ENCODE assay signal across 8 cellular contexts in genomic region chr13:110915057-110915873, GRCh38. TPM values are rescaled to one million over a fixed set of nuclear protein-coding genes. Genes with fewer than 3 reads are reported as not detected.
DNase-seq lines count a peak whose midpoint lies in the region; ATAC-seq and TF ChIP-seq lines count a peak whose summit lies in the region.

Gene ANKRD10, minus strand, starts transcription at chr13:110915069. Its CDS starts 135 bp downstream, at chr13:110914934.

- no peaks in the 10 kb centered on the region for H3K9me3 Mint-ChIP-seq in activated CD4-positive, alpha-beta T cell treated with anti-CD3 and anti-CD28 coated beads, Interleukin-2, amount 10 ng/mL, durations not matched to agents 24 days and 14 days

- peak within 1 kb of the TSS; percentile 92 for H3K4me3 Mint-ChIP-seq in activated CD4-positive, alpha-beta T cell treated with anti-CD3 and anti-CD28 coated beads, Interleukin-2, amount 10 ng/mL, durations not matched to agents 24 days and 14 days

- H3K36me3 Mint-ChIP-seq in activated CD4-positive, alpha-beta T cell treated with anti-CD3 and anti-CD28 coated beads, Interleukin-2, amount 10 ng/mL, durations not matched to agents 24 days and 14 days (ENCODE audit: low read depth): peaks cover 28% of the 10 kb centered on the region

- H3K4me1 Mint-ChIP-seq in activated CD4-positive, alpha-beta T cell treated with anti-CD3 and anti-CD28 coated beads, Interleukin-2, amount 10 ng/mL, durations not matched to agents 24 days and 14 days: peaks cover 36% of the 10 kb centered on the region

- DNase-seq in C1 segment of cervical spinal cord (lab: John Stamatoyannopoulos, UW): peak; percentile 88 to 100 (median 99)
- peak; percentile 99 for DNase-seq in NCI-H526 treated with DMSO at 0.1 percent for 48 hours (lab: John Stamatoyannopoulos, UW)
- DNase-seq in activated CD4-positive, alpha-beta T cell treated with anti-CD3 and anti-CD28 coated beads, Interleukin-2, amount 10 ng/mL, durations not matched to agents 24 days and 14 days: peak; percentile 98
- peak; percentile 99 for DNase-seq in coronary artery (ENCODE audit: low spot score)
- DNase-seq in left kidney (ENCODE audit: low read depth, low spot score): peak; percentile 100
- peak; percentile 97 to 98 for DNase-seq in stimulated activated CD4-positive, alpha-beta T cell treated with anti-CD3 and anti-CD28 coated beads, Interleukin-2, amount 100 ng/mL, for 24 hours

- H3K27ac Mint-ChIP-seq in activated CD4-positive, alpha-beta T cell treated with anti-CD3 and anti-CD28 coated beads, Interleukin-2, amount 10 ng/mL, durations not matched to agents 24 days and 14 days: peak within 1 kb of the TSS; percentile 98

- H3K27ac ChIP-seq in coronary artery: peak within 1 kb of the TSS; percentile 99

- TF ChIP-seq CTCF in coronary artery (IDR thresholded peaks at IDR 0.05): peak; percentile 83

- peak within 1 kb of the TSS; percentile 95 for H3K4me3 ChIP-seq in coronary artery

- ATAC-seq in GM19328 (IDR thresholded peaks at IDR 0.05; ENCODE audit: unreplicated experiment) (peak; percentile 72), HG03520 (IDR thresholded peaks at IDR 0.05; ENCODE audit: unreplicated experiment) (peak; percentile 76)

- no peaks in the 10 kb centered on the region for H3K27me3 Mint-ChIP-seq in activated CD4-positive, alpha-beta T cell treated with anti-CD3 and anti-CD28 coated beads, Interleukin-2, amount 10 ng/mL, durations not matched to agents 24 days and 14 days

- intact Hi-C loops in activated CD4-positive, alpha-beta T cell treated with anti-CD3 and anti-CD28 coated beads, Interleukin-2, amount 10 ng/mL, durations not matched to agents 24 days and 14 days (cut with micrococcal nuclease): loop anchor here (1.0 to 10.0 kb wide), 8 partner anchors 27 to 1670 kb away; partner anchors contain the start of genes ING1 and TUBGCP3

RNA-seq across cellular contexts. Expression of gene ANKRD10, which starts in this region (rescaled TPM):
- total RNA-seq in activated CD4-positive, alpha-beta T cell treated with anti-CD3 and anti-CD28 coated beads, Interleukin-2, amount 10 ng/mL, durations not matched to agents 24 days and 14 days: 145 and 147 TPM in 2 replicates

Comparison
In these comparisons a context has a peak if more than half of its experiments do, and no peak if none do; other contexts are left out.
1. Peak in every context shown above with its lines: DNase-seq, ATAC-seq, H3K4me3 ChIP-seq and H3K27ac ChIP-seq.